In the genomic region with DNA sequence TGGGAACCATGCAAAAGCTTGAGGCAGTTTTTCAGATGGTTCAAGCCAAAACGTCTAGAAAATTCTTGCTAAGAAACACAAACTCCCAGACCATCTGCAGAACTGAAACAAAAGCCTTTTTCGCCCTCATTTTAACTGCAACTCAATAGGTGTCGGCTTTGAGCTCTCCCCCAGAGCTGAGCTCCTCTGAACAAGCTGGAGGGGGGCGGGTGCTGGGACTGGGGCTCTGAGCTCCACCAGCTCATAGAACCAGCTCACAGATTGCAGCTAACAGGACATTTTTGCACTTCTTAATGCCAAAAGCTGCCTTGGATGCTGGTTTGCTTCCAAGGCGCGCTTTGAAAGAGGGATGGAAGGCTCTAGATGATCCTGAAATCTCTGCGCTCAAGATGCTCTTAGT, we compare ENCODE assay signal across 23 cellular contexts.
"Had no signal": no experiment of that assay in that cellular context is flagged by ENCODE, and none has a peak within 500 bp of the region (broad histone marks: within the 10 kb centered on the region; RNA-seq: fewer than 3 reads in every experiment).

No MANE protein-coding gene starts in this region.

- H3K9me3 ChIP-seq: esophagus muscularis mucosa, left ventricle myocardium inferior, ovary, psoas muscle, stomach, tibial artery had no signal

- H3K36me3 ChIP-seq: esophagus muscularis mucosa, left ventricle myocardium inferior, ovary, stomach, tibial artery had no signal

- H3K27me3 Mint-ChIP-seq: activated CD4-positive, alpha-beta T cell treated with anti-CD3 and anti-CD28 coated beads for 36 hours; stimulated activated naive B cell treated with anti-CD40 and anti-IgM and Interleukin-4, amounts not matched to agents 10 μg/mL and 1 μg/mL and 100 μg/mL, for 72 hours had no signal

- H3K4me3 Mint-ChIP-seq: activated CD4-positive, alpha-beta T cell treated with anti-CD3 and anti-CD28 coated beads for 36 hours; activated T-cell treated with anti-CD3 and anti-CD28 coated beads, Interleukin-2, amount 50 U/mL, for 72 hours; dendritic cell treated with granulocyte-macrophage colony-stimulating factor and Interleukin-4, amounts not matched to agents 40 ng/mL and 50 ng/mL, for 4 days; natural killer cell; stimulated activated naive B cell treated with anti-CD40 and anti-IgM and Interleukin-4, amounts not matched to agents 10 μg/mL and 1 μg/mL and 100 μg/mL, for 72 hours; T-cell had no signal

- DNase-seq: activated CD4-positive, alpha-beta T cell treated with anti-CD3 and anti-CD28 coated beads for 36 hours; activated CD4-positive, CD25-positive, alpha-beta regulatory T cell; activated naive CD4-positive, alpha-beta T cell; activated T-cell treated with anti-CD3 and anti-CD28 coated beads for 4 hours; activated T-cell treated with anti-CD3 and anti-CD28 coated beads, Interleukin-2, amount 50 U/mL, for 72 hours; effector CD4-positive, alpha-beta T cell; foreskin melanocyte; left ventricle myocardium inferior; mesendoderm; natural killer cell; ovary; psoas muscle; stimulated activated CD4-positive, alpha-beta T cell treated with anti-CD3 and anti-CD28 coated beads, Interleukin-15, amount 100 ng/mL, for 24 hours; stimulated activated CD4-positive, alpha-beta T cell treated with anti-CD3 and anti-CD28 coated beads, Interleukin-2, amount 100 ng/mL, for 24 hours; stimulated activated naive B cell treated with anti-CD40 and anti-IgM and Interleukin-4, amounts not matched to agents 10 μg/mL and 1 μg/mL and 100 μg/mL, for 72 hours; stomach; T-cell; tibial artery had no signal

- H3K9me3 Mint-ChIP-seq: activated naive CD4-positive, alpha-beta T cell treated with anti-CD3 and anti-CD28 coated beads, Interleukin-2, amount 50 U/mL, for 72 hours; activated T-cell treated with anti-CD3 and anti-CD28 coated beads, Interleukin-2, amount 50 U/mL, for 72 hours; dendritic cell treated with granulocyte-macrophage colony-stimulating factor and Interleukin-4, amounts not matched to agents 40 ng/mL and 50 ng/mL, for 4 days; natural killer cell; stimulated activated naive B cell treated with anti-CD40 and anti-IgM and Interleukin-4, amounts not matched to agents 10 μg/mL and 1 μg/mL and 100 μg/mL, for 72 hours; T-cell had no signal

- H3K4me3 ChIP-seq: esophagus muscularis mucosa, left ventricle myocardium inferior, lung, ovary, psoas muscle, smooth muscle cell, stomach, tibial artery had no signal

- H3K4me1 ChIP-seq: psoas muscle had no signal

- H3K27me3 ChIP-seq: esophagus muscularis mucosa, ovary, stomach, tibial artery had no signal

- H3K36me3 Mint-ChIP-seq: activated naive CD4-positive, alpha-beta T cell treated with anti-CD3 and anti-CD28 coated beads, Interleukin-2, amount 50 U/mL, for 72 hours; natural killer cell; stimulated activated naive B cell treated with anti-CD40 and anti-IgM and Interleukin-4, amounts not matched to agents 10 μg/mL and 1 μg/mL and 100 μg/mL, for 72 hours; T-cell had no signal

- ATAC-seq: activated CD4-positive, alpha-beta T cell treated with anti-CD3 and anti-CD28 coated beads for 36 hours; activated naive CD4-positive, alpha-beta T cell treated with anti-CD3 and anti-CD28 coated beads, Interleukin-2, amount 50 U/mL, for 72 hours; activated T-cell treated with anti-CD3 and anti-CD28 coated beads, Interleukin-2, amount 50 U/mL, for 72 hours; natural killer cell; psoas muscle; stimulated activated naive B cell treated with anti-CD40 and anti-IgM and Interleukin-4, amounts not matched to agents 10 μg/mL and 1 μg/mL and 100 μg/mL, for 72 hours; T-cell had no signal

- H3K27ac Mint-ChIP-seq: activated CD4-positive, alpha-beta T cell treated with anti-CD3 and anti-CD28 coated beads for 36 hours; activated naive CD4-positive, alpha-beta T cell treated with anti-CD3 and anti-CD28 coated beads, Interleukin-2, amount 50 U/mL, for 72 hours; activated T-cell treated with anti-CD3 and anti-CD28 coated beads, Interleukin-2, amount 50 U/mL, for 72 hours; dendritic cell treated with granulocyte-macrophage colony-stimulating factor and Interleukin-4, amounts not matched to agents 40 ng/mL and 50 ng/mL, for 4 days; natural killer cell; stimulated activated naive B cell treated with anti-CD40 and anti-IgM and Interleukin-4, amounts not matched to agents 10 μg/mL and 1 μg/mL and 100 μg/mL, for 72 hours; T-cell had no signal

- H3K27ac ChIP-seq: esophagus muscularis mucosa, left ventricle myocardium inferior, ovary, psoas muscle, stomach, tibial artery had no signal
